ENCODE assay signal across 8 cellular contexts in the genomic region with DNA sequence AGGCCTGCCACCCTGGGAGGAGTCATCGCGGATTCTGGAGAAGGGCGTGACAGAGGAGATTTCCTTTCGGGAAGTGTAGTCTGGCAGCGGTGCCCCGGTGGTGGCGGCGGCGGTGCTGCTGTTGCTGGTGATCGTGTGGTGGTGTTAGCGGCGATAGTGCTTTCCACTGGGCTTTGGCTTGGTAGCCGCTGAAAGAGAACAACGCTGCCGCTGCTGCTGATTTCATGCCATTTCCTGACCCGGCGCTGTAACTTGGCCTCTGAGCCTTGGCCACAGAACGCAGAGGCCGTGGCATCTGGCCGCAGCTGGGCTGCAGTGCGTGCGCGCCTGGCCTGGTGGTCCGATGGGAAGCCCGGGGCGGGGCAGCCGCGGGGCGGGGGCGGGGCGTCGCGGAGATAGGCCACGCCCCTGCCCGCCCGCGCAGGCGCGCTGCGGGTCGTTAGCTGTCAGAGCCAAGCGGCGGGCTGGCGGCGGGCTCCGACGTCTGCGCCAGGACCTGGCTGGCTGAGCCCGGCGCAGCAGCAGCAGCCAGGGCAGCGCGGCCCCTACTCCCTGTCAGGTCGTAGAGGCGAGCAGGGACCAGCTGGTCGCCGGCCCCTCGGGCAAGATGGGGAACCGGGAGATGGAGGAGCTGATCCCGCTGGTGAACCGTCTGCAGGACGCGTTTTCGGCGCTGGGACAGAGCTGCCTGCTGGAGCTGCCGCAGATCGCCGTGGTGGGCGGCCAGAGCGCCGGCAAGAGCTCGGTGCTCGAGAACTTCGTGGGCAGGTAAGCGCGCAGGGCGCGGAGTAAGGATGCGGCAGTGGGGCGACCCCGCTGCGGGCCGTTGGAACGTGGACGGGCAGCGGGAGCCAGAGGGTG. TPM values are rescaled to one million over a fixed set of nuclear protein-coding genes. Genes with fewer than 3 reads are reported as not detected.
DNase-seq lines count a peak whose midpoint lies in the region; ATAC-seq and TF ChIP-seq lines count a peak whose summit lies in the region.

A gene (plus strand): TSS at position 449 of the 861 bp plus-strand sequence. CDS start 159 bp downstream, at position 608.

- ATAC-seq in GM21381 (IDR thresholded peaks at IDR 0.05; ENCODE audit: unreplicated experiment): peak; percentile 79
- peak; percentile 95 for ATAC-seq in stimulated activated naive CD8-positive, alpha-beta T cell treated with anti-CD3 and anti-CD28 coated beads, Interleukin-15, Interleukin-2, amounts not matched to agents 100 U/mL and 50 U/mL, for 24 hours

- no peak for TF ChIP-seq POLR2A in Peyer's patch (IDR thresholded peaks at IDR 0.05)

- H3K27ac ChIP-seq in Peyer's patch (peak within 1 kb of the TSS; percentile 9 to 63 (median 56)), neural cell (ENCODE audit: low read length) (peak within 1 kb of the TSS; percentile 85)

- TF ChIP-seq CTCF in Peyer's patch (IDR thresholded peaks at IDR 0.05) (no peak), foreskin fibroblast (IDR thresholded peaks at IDR 0.05; ENCODE audit: low read depth, low read length) (no peak), neural cell (IDR thresholded peaks at IDR 0.05; ENCODE audit: poor library complexity, severe bottlenecking) (no peak)

- H3K9me3 ChIP-seq in Peyer's patch: peaks cover 0 to 6% (median 0%) of the 10 kb centered on the region in 4 donors
- H3K9me3 ChIP-seq in neural cell (ENCODE audit: low read length): no peaks in the 10 kb centered on the region

- peak; percentile 35 for TF ChIP-seq RAD21 in neural cell (conservative IDR thresholded peaks at IDR 0.05)

- no peak for TF ChIP-seq EP300 in neural cell (conservative IDR thresholded peaks at IDR 0.05; ENCODE audit: poor library complexity, severe bottlenecking)

- H3K9ac ChIP-seq in neural cell (ENCODE audit: low read length): peak within 1 kb of the TSS; percentile 91

- peaks cover 0 to 7% of the 10 kb centered on the region in 2 donors for H3K27me3 ChIP-seq in Peyer's patch
- no peaks in the 10 kb centered on the region for H3K27me3 ChIP-seq in neural cell (ENCODE audit: insufficient read depth, low read depth, low read length)

- H3K4me2 ChIP-seq in neural cell (ENCODE audit: low read length): peak within 1 kb of the TSS; percentile 57

- H3K36me3 ChIP-seq in Peyer's patch (no peaks in the 10 kb centered on the region), neural cell (ENCODE audit: insufficient read depth, low read length) (no peaks in the 10 kb centered on the region)

- peaks cover 0 to 11% (median 4%) of the 10 kb centered on the region in 4 donors for H3K4me1 ChIP-seq in Peyer's patch

- H3F3A ChIP-seq in neural cell (ENCODE audit: insufficient read depth, low read length, poor library complexity, severe bottlenecking): peaks cover 6% of the 10 kb centered on the region

- H3K9me2 ChIP-seq in neural cell (ENCODE audit: insufficient read depth, low read length): no peaks in the 10 kb centered on the region

- H3K4me3 ChIP-seq in Peyer's patch (peak within 1 kb of the TSS; percentile 48 to 76 (median 70)), foreskin fibroblast (ENCODE audit: low read depth in 1 of 2, low read length in 2 of 2) (peak within 1 kb of the TSS; percentile 63 to 81), neural cell (ENCODE audit: low read length) (peak within 1 kb of the TSS; percentile 86)

- H2AFZ ChIP-seq in neural cell (ENCODE audit: low read depth, low read length): peak within 1 kb of the TSS; percentile 73

- peaks cover 21% of the 10 kb centered on the region for H3K79me2 ChIP-seq in neural cell (replicated peaks; ENCODE audit: insufficient read depth, low read length)

- DNase-seq in COLO829 (ENCODE audit: low spot score): peak; percentile 81
- DNase-seq in HUDEP-2 (lab: John Stamatoyannopoulos, UW; ENCODE audit: unreplicated experiment in 76 of 76): peak in 71 of 76 experiments; percentile 5 to 80 (median 50)
- DNase-seq in Peyer's patch: peak; percentile 75 to 85 (median 81)
- peak; percentile 69 for DNase-seq in activated gamma-delta T cell treated with Interleukin-2 at 50 U/mL for 16 hours
- DNase-seq in foreskin fibroblast: peak; percentile 91 to 94
- peak; percentile 79 for DNase-seq in stimulated activated naive CD8-positive, alpha-beta T cell treated with anti-CD3 and anti-CD28 coated beads, Interleukin-15, Interleukin-2, amounts not matched to agents 100 U/mL and 50 U/mL, for 24 hours

- H4K20me1 ChIP-seq in neural cell (ENCODE audit: insufficient read depth): no peaks in the 10 kb centered on the region

TF ChIP-seq in neural cell, 6 proteins besides CTCF, POLR2A, EP300 and RAD21:
- TF ChIP-seq EZH2 (IDR thresholded peaks at IDR 0.05; ENCODE audit: borderline replicate concordance, insufficient read depth, low read length, poor library complexity, severe bottlenecking): no peak
- peak; percentile 21 for TF ChIP-seq SMC3 (conservative IDR thresholded peaks at IDR 0.05; ENCODE audit: poor library complexity)
- TF ChIP-seq POLR2AphosphoS5 (IDR thresholded peaks at IDR 0.05): peak; percentile 97
- TF ChIP-seq, protein P1, sequence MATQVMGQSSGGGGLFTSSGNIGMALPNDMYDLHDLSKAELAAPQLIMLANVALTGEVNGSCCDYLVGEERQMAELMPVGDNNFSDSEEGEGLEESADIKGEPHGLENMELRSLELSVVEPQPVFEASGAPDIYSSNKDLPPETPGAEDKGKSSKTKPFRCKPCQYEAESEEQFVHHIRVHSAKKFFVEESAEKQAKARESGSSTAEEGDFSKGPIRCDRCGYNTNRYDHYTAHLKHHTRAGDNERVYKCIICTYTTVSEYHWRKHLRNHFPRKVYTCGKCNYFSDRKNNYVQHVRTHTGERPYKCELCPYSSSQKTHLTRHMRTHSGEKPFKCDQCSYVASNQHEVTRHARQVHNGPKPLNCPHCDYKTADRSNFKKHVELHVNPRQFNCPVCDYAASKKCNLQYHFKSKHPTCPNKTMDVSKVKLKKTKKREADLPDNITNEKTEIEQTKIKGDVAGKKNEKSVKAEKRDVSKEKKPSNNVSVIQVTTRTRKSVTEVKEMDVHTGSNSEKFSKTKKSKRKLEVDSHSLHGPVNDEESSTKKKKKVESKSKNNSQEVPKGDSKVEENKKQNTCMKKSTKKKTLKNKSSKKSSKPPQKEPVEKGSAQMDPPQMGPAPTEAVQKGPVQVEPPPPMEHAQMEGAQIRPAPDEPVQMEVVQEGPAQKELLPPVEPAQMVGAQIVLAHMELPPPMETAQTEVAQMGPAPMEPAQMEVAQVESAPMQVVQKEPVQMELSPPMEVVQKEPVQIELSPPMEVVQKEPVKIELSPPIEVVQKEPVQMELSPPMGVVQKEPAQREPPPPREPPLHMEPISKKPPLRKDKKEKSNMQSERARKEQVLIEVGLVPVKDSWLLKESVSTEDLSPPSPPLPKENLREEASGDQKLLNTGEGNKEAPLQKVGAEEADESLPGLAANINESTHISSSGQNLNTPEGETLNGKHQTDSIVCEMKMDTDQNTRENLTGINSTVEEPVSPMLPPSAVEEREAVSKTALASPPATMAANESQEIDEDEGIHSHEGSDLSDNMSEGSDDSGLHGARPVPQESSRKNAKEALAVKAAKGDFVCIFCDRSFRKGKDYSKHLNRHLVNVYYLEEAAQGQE (IDR thresholded peaks at IDR 0.05; ENCODE audit: borderline replicate concordance): peak; percentile 82
- no peak for TF ChIP-seq TAF1 (IDR thresholded peaks at IDR 0.05; ENCODE audit: low read depth)
- TF ChIP-seq MXI1 (conservative IDR thresholded peaks at IDR 0.05; ENCODE audit: poor library complexity, severe bottlenecking): peak; percentile 61

RNA-seq across cellular contexts. Expression of the gene that starts here (rescaled TPM):
- total RNA-seq in Peyer's patch: 10 to 100 TPM in 1 of 4 donors, 1 to 10 TPM in 3; 1.4 to 11.6 (median 2.0) TPM
- polyA plus RNA-seq in neural cell: 33.2 and 37.1 TPM in 2 replicates
- 102 and 136 TPM in 2 replicates for polyA minus RNA-seq in neural cell

Comparison
In these comparisons a context has a peak if more than half of its experiments do, and no peak if none do; other contexts are left out.
1. Peak in every context shown above with its lines: DNase-seq, ATAC-seq, H3K4me3 ChIP-seq and H3K27ac ChIP-seq.